In genomic region chr17:1047886-1048470, GRCh38 we compare ENCODE assay signal across 19 cellular contexts. TPM values are rescaled to one million over a fixed set of nuclear protein-coding genes. Genes with fewer than 3 reads are reported as not detected.
DNase-seq lines count a peak whose midpoint lies in the region; ATAC-seq lines count a peak whose summit lies in the region.
"Had no signal": no experiment of that assay in that cellular context is flagged by ENCODE, and none has a peak within 500 bp of the region (broad histone marks: within the 10 kb centered on the region; RNA-seq: fewer than 3 reads in every experiment).

No MANE protein-coding gene starts in this region.

- peaks cover 14% of the 10 kb centered on the region for H3K4me1 Mint-ChIP-seq in T-helper 17 cell
- H3K4me1 Mint-ChIP-seq: activated naive CD4-positive, alpha-beta T cell treated with anti-CD3 and anti-CD28 coated beads, Interleukin-2, amount 50 U/mL, for 24 hours; memory B cell had no signal

- in situ Hi-C loops in G401 (cut with HindIII; ENCODE audit: low sequenced_read_pairs) = no loop called here

- WGBS in mesodermal cell (ENCODE audit: insufficient coverage in 2 of 2), 2 experiments = 91 to 94% methylated on average over 11 to 19 of the region's 19 CpGs

- H3K27ac Mint-ChIP-seq in T-helper 17 cell = peak overlapping the region; percentile 43
- H3K27ac Mint-ChIP-seq: activated CD8-positive, alpha-beta T cell treated with anti-CD3 and anti-CD28 coated beads for 36 hours; activated naive CD4-positive, alpha-beta T cell treated with anti-CD3 and anti-CD28 coated beads, Interleukin-2, amount 50 U/mL, for 24 hours; memory B cell had no signal

- no peaks in the 10 kb centered on the region for H3K27me3 ChIP-seq in stomach smooth muscle (ENCODE audit: control insufficient read depth in 1 of 2, insufficient read depth in 2 of 2, low read length in 2 of 2)

- DNase-seq in T-helper 17 cell (no peak), G401 (ENCODE audit: low spot score) (no peak)
- DNase-seq: activated CD8-positive, alpha-beta T cell treated with anti-CD3 and anti-CD28 coated beads for 36 hours; activated T-cell treated with anti-CD3 and anti-CD28 coated beads, Interleukin-2, amount 50 U/mL, for 48 hours; erythroblast; GDM1; head of caudate nucleus; NCI-H1092; NCI-H2081 treated with DMSO at 0.1 percent for 48 hours; stimulated activated naive CD4-positive, alpha-beta T cell had no signal

- H3K4me3 ChIP-seq in mesodermal cell (ENCODE audit: extremely low read depth, insufficient read depth, low read length, poor library complexity, severe bottlenecking) (no peak overlapping the region), stomach smooth muscle (ENCODE audit: low read length in 2 of 2) (peak overlapping the region in 1 of 2 donors; percentile 52)

- H3K9ac ChIP-seq in stomach smooth muscle (ENCODE audit: low read length in 2 of 2) = peak overlapping the region in 1 of 2 donors; percentile 35

- peaks cover 2% of the 10 kb centered on the region for H3K36me3 Mint-ChIP-seq in T-helper 17 cell (ENCODE audit: low read depth)
- H3K36me3 Mint-ChIP-seq: activated naive CD4-positive, alpha-beta T cell treated with anti-CD3 and anti-CD28 coated beads, Interleukin-2, amount 50 U/mL, for 24 hours; WTC11 had no signal

- no peaks in the 10 kb centered on the region for H3K27me3 Mint-ChIP-seq in T-helper 17 cell
- H3K27me3 Mint-ChIP-seq: activated CD8-positive, alpha-beta T cell treated with anti-CD3 and anti-CD28 coated beads for 36 hours; activated naive CD4-positive, alpha-beta T cell treated with anti-CD3 and anti-CD28 coated beads, Interleukin-2, amount 50 U/mL, for 24 hours; memory B cell had no signal

- peaks cover 14% of the 10 kb centered on the region for H3K36me3 ChIP-seq in mesodermal cell (ENCODE audit: control insufficient read depth, insufficient read depth, low read length)
- peaks cover 5 to 10% of the 10 kb centered on the region in 2 donors for H3K36me3 ChIP-seq in stomach smooth muscle (ENCODE audit: control insufficient read depth in 2 of 2, insufficient read depth in 2 of 2, low read length in 2 of 2)

- H3K27ac ChIP-seq in mesodermal cell (ENCODE audit: low read depth, low read length, severe bottlenecking) (peak overlapping the region; percentile 23), stomach smooth muscle (ENCODE audit: low read length) (peak overlapping the region; percentile 78)

- H3K9me3 ChIP-seq in T-helper 17 cell (ENCODE audit: control insufficient read depth, low read length, poor library complexity, severe bottlenecking) = no peaks in the 10 kb centered on the region
- H3K9me3 ChIP-seq in mesodermal cell (ENCODE audit: control insufficient read depth, low read length) = no peaks in the 10 kb centered on the region
- H3K9me3 ChIP-seq in stomach smooth muscle (ENCODE audit: control insufficient read depth in 2 of 2, low read length in 2 of 2) = no peaks in the 10 kb centered on the region

- H3K4me3 Mint-ChIP-seq in T-helper 17 cell = no peak overlapping the region
- H3K4me3 Mint-ChIP-seq: activated CD8-positive, alpha-beta T cell treated with anti-CD3 and anti-CD28 coated beads for 36 hours; activated naive CD4-positive, alpha-beta T cell treated with anti-CD3 and anti-CD28 coated beads, Interleukin-2, amount 50 U/mL, for 24 hours; memory B cell; WTC11 had no signal

- ATAC-seq in T-helper 17 cell = no peak
- peak; percentile 12 for ATAC-seq in esophagus mucosa
- ATAC-seq in HG02852 (IDR thresholded peaks at IDR 0.05; ENCODE audit: unreplicated experiment) = no peak
- ATAC-seq in HG03095 (IDR thresholded peaks at IDR 0.05; ENCODE audit: unreplicated experiment) = no peak
- no peak for ATAC-seq in GM19452 (IDR thresholded peaks at IDR 0.05; ENCODE audit: unreplicated experiment)
- ATAC-seq: activated CD8-positive, alpha-beta T cell treated with anti-CD3 and anti-CD28 coated beads for 36 hours; WTC11 had no signal

- H3K4me1 ChIP-seq in mesodermal cell (ENCODE audit: control insufficient read depth, insufficient read depth, low read length, poor library complexity, severe bottlenecking) (no peaks in the 10 kb centered on the region), stomach smooth muscle (ENCODE audit: control insufficient read depth, insufficient read depth, low read length) (peaks cover 26% of the 10 kb centered on the region)

RNA-seq across cellular contexts. Expression of gene TIMM22, which starts 51.0 kb away (rescaled TPM):
- total RNA-seq in T-helper 17 cell (1 to 10 TPM; 7.4 to 8.3 TPM), esophagus mucosa (9.4 TPM)
- 14.5 TPM for polyA plus RNA-seq in mesodermal cell (2013, experiment 1 of 2)
- polyA plus RNA-seq in mesodermal cell (2013, experiment 2 of 2) = 13.0 TPM
- total RNA-seq in G401 (2014; rRNA removed; shearing (Covaris generic)) = 25.9 and 27.4 TPM in 2 replicates
